1 cellular context compared by ENCODE assay signal in genomic region chr19:29676586-29676985, GRCh38.
TF ChIP-seq lines count a peak whose summit lies in the region.

No MANE protein-coding gene starts in this region.

TF ChIP-seq in K562, 482 proteins besides CTCF, POLR2A, EP300 and RAD21 (continued from another document):
- TF ChIP-seq MITF (IDR thresholded peaks at IDR 0.05) (no peak), TFAM (CRISPR knock-in tag; conservative IDR thresholded peaks at IDR 0.05) (no peak), NELFE (IDR thresholded peaks at IDR 0.05; ENCODE audit: insufficient read depth, insufficient read length) (no peak), ZNF324 (CRISPR knock-in tag; IDR thresholded peaks at IDR 0.05) (no peak), DPF2 (IDR thresholded peaks at IDR 0.05) (no peak), ZNF586 (CRISPR knock-in tag; conservative IDR thresholded peaks at IDR 0.05) (no peak), TRIM24 (IDR thresholded peaks at IDR 0.05) (no peak), ASH1L (IDR thresholded peaks at IDR 0.05; ENCODE audit: borderline replicate concordance, low read depth, partially characterized antibody) (no peak), ARID4B (CRISPR knock-in tag; IDR thresholded peaks at IDR 0.05) (no peak), CUX1 (CRISPR knock-in tag; IDR thresholded peaks at IDR 0.05) (no peak), SIRT6 (IDR thresholded peaks at IDR 0.05; ENCODE audit: low read depth, low read length) (no peak)
